ENCODE assay signal across 22 cellular contexts in genomic region chr2:85777441-85777861, GRCh38. TPM values are rescaled to one million over a fixed set of nuclear protein-coding genes. Genes with fewer than 3 reads are reported as not detected.
DNase-seq lines count a peak whose midpoint lies in the region; TF ChIP-seq lines count a peak whose summit lies in the region.
"Had no signal": no experiment of that assay in that cellular context is flagged by ENCODE, and none has a peak within 500 bp of the region (broad histone marks: within the 10 kb centered on the region; RNA-seq: fewer than 3 reads in every experiment).

No MANE protein-coding gene starts in this region.

- H3K4me1 ChIP-seq in mesenchymal stem cell (ENCODE audit: control insufficient read depth, insufficient read depth, low read depth, low read length) (peaks cover 19% of the 10 kb centered on the region), thyroid gland (peaks cover 58 to 90% of the 10 kb centered on the region in 2 donors)
- H3K4me1 ChIP-seq: parathyroid adenoma had no signal

- no peaks in the 10 kb centered on the region for H3K79me1 ChIP-seq in mesenchymal stem cell (replicated peaks; ENCODE audit: low read length, poor library complexity, severe bottlenecking)

- peak overlapping the region in 1 of 2 experiments; percentile 29 for H3K14ac ChIP-seq in mesenchymal stem cell (ENCODE audit: low read length in 2 of 2)

- intact Hi-C loops in thyroid gland (cut with DNase I), result no loop called here

- peaks cover 5 to 20% of the 10 kb centered on the region in 2 experiments for H3K27me3 ChIP-seq in mesenchymal stem cell (ENCODE audit: control insufficient read depth in 1 of 2, insufficient read depth in 1 of 2, low read length in 2 of 2)
- H3K27me3 ChIP-seq in thyroid gland, result no peaks in the 10 kb centered on the region
- H3K27me3 ChIP-seq: body of pancreas, suprapubic skin had no signal

- H4K91ac ChIP-seq in mesenchymal stem cell (ENCODE audit: low read length), result peak overlapping the region; percentile 47

- no peak overlapping the region for H4K8ac ChIP-seq in mesenchymal stem cell (ENCODE audit: low read length)

- no peaks in the 10 kb centered on the region for H3K9me3 ChIP-seq in mesenchymal stem cell (ENCODE audit: control insufficient read depth, low read length)
- no peaks in the 10 kb centered on the region for H3K9me3 ChIP-seq in thyroid gland
- H3K9me3 ChIP-seq: body of pancreas, left lung, suprapubic skin had no signal

- no peak overlapping the region for H2AFZ ChIP-seq in mesenchymal stem cell (ENCODE audit: low read depth, low read length)
- H2AFZ ChIP-seq: parathyroid adenoma had no signal

- peak overlapping the region; percentile 35 to 38 for H2BK12ac ChIP-seq in mesenchymal stem cell (ENCODE audit: low read length in 2 of 2)

- H2BK5ac ChIP-seq in mesenchymal stem cell (ENCODE audit: low read depth, low read length, poor library complexity, severe bottlenecking), result no peak overlapping the region

- DNase-seq in DMS 273 (lab: John Stamatoyannopoulos, UW; ENCODE audit: unreplicated experiment) (peak; percentile 55), DMS 273 treated with DMSO at 0.1 percent for 48 hours (lab: John Stamatoyannopoulos, UW) (no peak), fibroblast of pulmonary artery (ENCODE audit: low read depth) (peak; percentile 81), mesenchymal stem cell (peak; percentile 34), thyroid gland (no peak), A172 (ENCODE audit: low spot score) (no peak)
- DNase-seq in activated CD4-positive, alpha-beta T cell treated with anti-CD3 and anti-CD28 coated beads, Interleukin-2, amount 50 U/mL, for 48 hours, result no peak
- no peak for DNase-seq in stimulated activated naive CD4-positive, alpha-beta T cell treated with Interleukin-2 at 50 U/mL for 16 hours (lab: John Stamatoyannopoulos, UW)
- DNase-seq: activated CD4-positive, alpha-beta memory T cell treated with anti-CD3 and anti-CD28 coated beads for 36 hours; activated naive CD4-positive, alpha-beta T cell treated with anti-CD3 and anti-CD28 coated beads, Interleukin-2, amount 50 U/mL, for 16 hours; activated T-cell treated with anti-CD3 and anti-CD28 coated beads, Interleukin-2, amount 50 U/mL, for 1 hour; cortex of kidney; foreskin melanocyte; GF-D8; left lung; NCI-H1436 treated with DMSO at 0.1 percent for 48 hours; RPMI8226; stimulated activated CD8-positive, alpha-beta memory T cell treated with anti-CD3 and anti-CD28 coated beads, Interleukin-4, amount 100 ng/mL, for 48 hours had no signal

- no peak overlapping the region for H2BK15ac ChIP-seq in mesenchymal stem cell (ENCODE audit: low read depth, poor library complexity, severe bottlenecking)

- H2AK5ac ChIP-seq in mesenchymal stem cell (ENCODE audit: low read length, severe bottlenecking), result peak overlapping the region; percentile 15

- H3K18ac ChIP-seq in mesenchymal stem cell (ENCODE audit: low read depth in 1 of 2, low read length in 2 of 2), result peak overlapping the region in 1 of 2 experiments; percentile 6

- H3K4ac ChIP-seq in mesenchymal stem cell (ENCODE audit: low read depth in 1 of 2, low read length in 2 of 2), result peak overlapping the region in 1 of 2 experiments; percentile 11

- peaks cover 11 to 12% of the 10 kb centered on the region in 2 experiments for H3K36me3 ChIP-seq in mesenchymal stem cell (ENCODE audit: control insufficient read depth in 1 of 2, insufficient read depth in 2 of 2, low read depth in 1 of 2, low read length in 2 of 2)
- peaks cover 30 to 62% of the 10 kb centered on the region in 2 donors for H3K36me3 ChIP-seq in thyroid gland

- H3K4me3 ChIP-seq in fibroblast of pulmonary artery (replicated peaks; ENCODE audit: low read depth, low read length) (no peak overlapping the region), mesenchymal stem cell (ENCODE audit: insufficient read depth in 1 of 2, low read depth in 1 of 2, low read length in 2 of 2) (no peak overlapping the region), thyroid gland (replicated peaks in 1 of 3) (no peak overlapping the region)
- H3K4me3 ChIP-seq: body of pancreas, left lung, suprapubic skin had no signal

- H3K4me2 ChIP-seq in mesenchymal stem cell (ENCODE audit: low read length, poor library complexity, severe bottlenecking), result no peak overlapping the region

- TF ChIP-seq POLR2A in thyroid gland (IDR thresholded peaks at IDR 0.05), result no peak

- H3K27ac ChIP-seq in mesenchymal stem cell (ENCODE audit: low read length, poor library complexity, severe bottlenecking) (no peak overlapping the region), thyroid gland (peak overlapping the region in 2 of 3 donors; percentile 96 to 99)
- H3K27ac ChIP-seq: 22Rv1, body of pancreas, parathyroid adenoma, suprapubic skin had no signal

- H3K23ac ChIP-seq in mesenchymal stem cell (ENCODE audit: low read length in 2 of 2), result no peak overlapping the region

- WGBS in mesenchymal stem cell, result 72% methylated on average over 8 of the region's 8 CpGs
- WGBS in thyroid gland, 2 donors, result 61 to 71% methylated on average over 8 of the region's 8 CpGs

- TF ChIP-seq CTCF in fibroblast of pulmonary artery (IDR thresholded peaks at IDR 0.05; ENCODE audit: low read length, missing control alignments) (no peak), thyroid gland (IDR thresholded peaks at IDR 0.05) (no peak)

- H2BK120ac ChIP-seq in mesenchymal stem cell (ENCODE audit: low read depth, low read length), result no peak overlapping the region

- H3K9ac ChIP-seq in mesenchymal stem cell (ENCODE audit: low read length), result peak overlapping the region; percentile 8
- H3K9ac ChIP-seq: parathyroid adenoma had no signal

RNA-seq across cellular contexts. Expression of gene ATOH8, which starts 23.7 kb away (rescaled TPM):
- polyA plus RNA-seq in mesenchymal stem cell (2013, experiment 1 of 2), result 5.8 TPM
- 6.0 TPM for polyA plus RNA-seq in mesenchymal stem cell (2013, experiment 2 of 2)
- total RNA-seq in thyroid gland, result 100 to 1,000 TPM in 2 of 4 donors, 10 to 100 TPM in 2; 82.8 to 260 (median 167) TPM
- total RNA-seq in A172 (2014; rRNA removed; shearing (Covaris generic)), result 1.7 and 3.2 TPM in 2 replicates
- total RNA-seq: activated CD4-positive, alpha-beta memory T cell treated with anti-CD3 and anti-CD28 coated beads for 36 hours had no signal

Comparison
In these comparisons a context has a peak if more than half of its experiments do, and no peak if none do; other contexts are left out.
1. DNase-seq: peak in DMS 273 (single experiment), fibroblast of pulmonary artery (single experiment) and mesenchymal stem cell (single experiment); none in DMS 273 treated with DMSO at 0.1 percent for 48 hours (single experiment), thyroid gland (0 of 2), activated CD4-positive, alpha-beta T cell treated with anti-CD3 and anti-CD28 coated beads, Interleukin-2, amount 50 U/mL, for 48 hours (0 of 2), stimulated activated naive CD4-positive, alpha-beta T cell treated with Interleukin-2 at 50 U/mL for 16 hours (single experiment) and A172 (single experiment).
2. RNA of gene ATOH8, which starts 23.7 kb away (total RNA-seq): 82.8 to 260 TPM in thyroid gland; 1.7 to 3.2 TPM in A172; every median in the first group is over 10 times any median in the second.